In the genomic region with DNA sequence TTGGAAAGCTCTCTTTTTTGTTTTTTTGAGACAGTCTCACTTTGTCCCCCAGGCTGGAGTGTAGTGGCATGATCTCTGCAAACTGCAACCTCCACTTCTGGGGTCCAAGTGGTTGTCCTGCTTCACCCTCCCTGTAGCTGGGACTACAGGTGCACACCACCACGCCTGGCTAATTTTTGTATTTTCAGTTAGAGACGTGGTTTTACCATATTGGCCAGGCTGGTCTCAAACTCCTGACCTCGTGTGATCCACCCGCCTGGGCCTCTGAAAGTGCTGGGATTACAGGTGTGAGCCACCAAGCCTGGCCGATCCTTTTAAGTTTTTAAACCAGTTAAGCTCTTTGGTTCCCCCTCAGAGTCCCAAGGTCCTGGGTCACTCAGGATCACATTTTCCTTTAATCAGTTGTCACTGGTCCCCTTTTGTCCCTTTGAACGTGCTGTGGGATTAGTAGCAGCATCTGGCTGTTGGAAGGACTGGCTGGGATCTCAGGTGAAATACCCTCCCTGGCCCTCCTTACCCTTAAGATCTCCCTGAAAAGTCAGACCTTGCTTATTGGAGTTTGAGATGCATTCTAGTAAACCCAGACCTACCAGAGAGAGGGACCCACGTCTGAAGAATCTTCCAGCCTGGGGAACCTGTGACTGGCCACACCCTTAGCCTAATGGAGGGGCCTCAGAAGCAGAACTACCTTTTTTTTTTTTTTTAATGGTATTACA, we compare ENCODE assay signal across 8 cellular contexts. TPM values are rescaled to one million over a fixed set of nuclear protein-coding genes. Genes with fewer than 3 reads are reported as not detected.
DNase-seq lines count a peak whose midpoint lies in the region; ATAC-seq and TF ChIP-seq lines count a peak whose summit lies in the region.

No MANE protein-coding gene starts in this region.

- H3K27me3 ChIP-seq in upper lobe of right lung = no peaks in the 10 kb centered on the region

- H3K4me1 Mint-ChIP-seq in mesothelial cell of epicardium = peaks cover 41% of the 10 kb centered on the region

- DNase-seq in DMS 273 (lab: John Stamatoyannopoulos, UW; ENCODE audit: unreplicated experiment) = peak; percentile 96
- peak; percentile 92 for DNase-seq in SW480 (ENCODE audit: low spot score)
- DNase-seq in coronary artery (ENCODE audit: low spot score) = peak; percentile 83
- no peak for DNase-seq in mesothelial cell of epicardium (ENCODE audit: low spot score in 2 of 2, unreplicated experiment in 2 of 2)
- peak; percentile 67 for DNase-seq in upper lobe of right lung
- no peak for DNase-seq in GM19240 (ENCODE audit: insufficient read length, low spot score)

- intact Hi-C loops in upper lobe of right lung (cut with DNase I) = loop anchor here (5.0 kb wide), 1 partner anchor 35 kb away; no protein-coding TSS in a partner anchor

- no peak overlapping the region for H3K4me3 Mint-ChIP-seq in mesothelial cell of epicardium

- H3K27ac Mint-ChIP-seq in mesothelial cell of epicardium = peak overlapping the region; percentile 92

- no peaks in the 10 kb centered on the region for H3K9me3 Mint-ChIP-seq in mesothelial cell of epicardium

- H3K27ac ChIP-seq in coronary artery (peak overlapping the region; percentile 97), upper lobe of right lung (peak overlapping the region; percentile 100)

- H3K4me1 ChIP-seq in upper lobe of right lung = peaks cover 37% of the 10 kb centered on the region

- TF ChIP-seq CTCF in coronary artery (IDR thresholded peaks at IDR 0.05) (no peak), mesothelial cell of epicardium (IDR thresholded peaks at IDR 0.05; ENCODE audit: unreplicated experiment) (no peak), upper lobe of right lung (IDR thresholded peaks at IDR 0.05) (no peak)

- H3K36me3 ChIP-seq in upper lobe of right lung = peaks cover 49% of the 10 kb centered on the region

- H3K4me3 ChIP-seq in coronary artery = peak overlapping the region; percentile 88
- H3K4me3 ChIP-seq in upper lobe of right lung = peak overlapping the region; percentile 79

- no peaks in the 10 kb centered on the region for H3K9me3 ChIP-seq in upper lobe of right lung

- H3K36me3 Mint-ChIP-seq in mesothelial cell of epicardium = peaks cover 38% of the 10 kb centered on the region

- ATAC-seq in GM19397 (IDR thresholded peaks at IDR 0.05; ENCODE audit: unreplicated experiment) = peak; percentile 27
- ATAC-seq in HG03469 (IDR thresholded peaks at IDR 0.05; ENCODE audit: unreplicated experiment) = peak; percentile 10
- peak; percentile 2 for ATAC-seq in upper lobe of right lung

- no peaks in the 10 kb centered on the region for H3K27me3 Mint-ChIP-seq in mesothelial cell of epicardium (ENCODE audit: low read depth)

RNA-seq across cellular contexts. Expression of gene MALAT1, which starts 8.1 kb away (rescaled TPM):
- total RNA-seq in mesothelial cell of epicardium = 15,343 to 16,172 TPM (median 16,018 TPM) in 3 replicates
- total RNA-seq in upper lobe of right lung = 11,917 TPM

RNA-seq across cellular contexts. Expression of gene SCYL1, which starts 18.0 kb away (rescaled TPM):
- total RNA-seq in mesothelial cell of epicardium (83.4 to 91.1 TPM (median 89.5 TPM) in 3 replicates), upper lobe of right lung (74.4 TPM)

RNA-seq across cellular contexts. Expression of gene LTBP3, which starts 51.2 kb away (rescaled TPM):
- total RNA-seq in mesothelial cell of epicardium = 314 to 333 TPM (median 318 TPM) in 3 replicates
- 128 TPM for total RNA-seq in upper lobe of right lung

Comparison
In these comparisons a context has a peak if more than half of its experiments do, and no peak if none do; other contexts are left out.
1. DNase-seq: peak in DMS 273 (single experiment), SW480 (single experiment), coronary artery (single experiment) and upper lobe of right lung (single experiment); none in mesothelial cell of epicardium (0 of 2) and GM19240 (single experiment).
2. Peak in every context shown above with its lines, with median percentiles within 50 percentile points of each other: ATAC-seq.